Comparison of ENCODE assay signal across 13 cellular contexts in the genomic region with DNA sequence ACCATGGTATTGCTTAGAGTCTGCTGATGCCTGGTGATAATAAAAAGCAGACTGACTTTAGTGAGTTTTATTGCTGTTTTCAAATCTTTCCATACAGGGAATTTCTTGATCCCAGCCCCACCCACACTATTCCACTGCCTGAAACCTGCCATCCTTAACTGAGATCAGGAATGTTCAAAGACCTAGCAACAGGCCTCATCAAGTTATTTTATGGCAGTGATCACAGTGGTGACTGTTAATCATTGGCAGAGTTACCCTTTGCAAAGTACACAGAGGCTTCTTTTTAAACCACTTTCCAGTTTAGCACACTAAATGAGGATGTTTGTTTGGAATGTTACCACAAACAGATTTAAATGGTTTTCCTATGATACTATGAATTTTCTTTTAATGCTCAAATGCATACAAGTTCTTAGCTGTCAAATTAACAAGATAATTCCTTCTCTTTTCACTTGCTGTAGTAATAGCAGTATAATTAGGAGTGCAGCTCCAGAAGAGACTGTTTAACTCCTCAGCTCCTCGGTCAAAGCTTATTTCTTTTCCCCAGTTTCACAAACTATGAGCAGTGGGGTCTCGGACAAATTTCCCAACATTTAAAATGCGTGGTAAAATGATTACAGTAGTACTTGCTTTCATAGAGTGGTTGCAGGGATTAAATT.
DNase-seq lines count a peak whose midpoint lies in the region; ATAC-seq, FAIRE-seq and TF ChIP-seq lines count a peak whose summit lies in the region.
"Had no signal": no experiment of that assay in that cellular context is flagged by ENCODE, and none has a peak within 500 bp of the region (broad histone marks: within the 10 kb centered on the region; RNA-seq: fewer than 3 reads in every experiment).

No MANE protein-coding gene starts in this region.

- peak overlapping the region; percentile 47 for H3K4me3 Mint-ChIP-seq in type B pancreatic cell
- H3K4me3 Mint-ChIP-seq: activated CD8-positive, alpha-beta T cell treated with anti-CD3 and anti-CD28 coated beads for 36 hours had no signal

- peak overlapping the region; percentile 64 for H3K27ac Mint-ChIP-seq in type B pancreatic cell
- H3K27ac Mint-ChIP-seq: activated CD8-positive, alpha-beta T cell treated with anti-CD3 and anti-CD28 coated beads for 36 hours had no signal

- FAIRE-seq in colon (lab: Jason Lieb, UNC) = peak; percentile 55
- FAIRE-seq: endothelial cell of umbilical vein had no signal

- H3K4me3 ChIP-seq in HFF-Myc (replicated peaks; ENCODE audit: low read depth, low read length) = no peak overlapping the region
- no peak overlapping the region for H3K4me3 ChIP-seq in lower lobe of right lung

- H3K4me1 Mint-ChIP-seq in type B pancreatic cell (ENCODE audit: unreplicated experiment) = peaks cover 20% of the 10 kb centered on the region

- ATAC-seq in lower lobe of right lung = peak; percentile 62 to 90
- ATAC-seq in SK-N-SH treated with all-trans-retinoic acid at 6 μM for 48 hours = no peak
- ATAC-seq in HG03342 (IDR thresholded peaks at IDR 0.05; ENCODE audit: unreplicated experiment) = no peak
- ATAC-seq: activated CD8-positive, alpha-beta T cell treated with anti-CD3 and anti-CD28 coated beads for 36 hours; stimulated activated naive CD8-positive, alpha-beta T cell treated with anti-CD3 and anti-CD28 coated beads, Interleukin-15, Interleukin-2, amounts not matched to agents 100 U/mL and 50 U/mL, for 24 hours had no signal

- no peaks in the 10 kb centered on the region for H3K27me3 ChIP-seq in lower lobe of right lung (ENCODE audit: low read depth)

- no peaks in the 10 kb centered on the region for H3K9me3 Mint-ChIP-seq in type B pancreatic cell
- H3K9me3 Mint-ChIP-seq: activated CD8-positive, alpha-beta T cell treated with anti-CD3 and anti-CD28 coated beads for 36 hours had no signal

- no peaks in the 10 kb centered on the region for H3K27me3 Mint-ChIP-seq in type B pancreatic cell

- no peak overlapping the region for H3K27ac ChIP-seq in lower lobe of right lung

- no peaks in the 10 kb centered on the region for H3K4me1 ChIP-seq in lower lobe of right lung

- no peaks in the 10 kb centered on the region for H3K36me3 Mint-ChIP-seq in type B pancreatic cell

- no peaks in the 10 kb centered on the region for H3K36me3 ChIP-seq in lower lobe of right lung

- intact Hi-C loops in lower lobe of right lung (cut with DNase I) = no loop called here

- DNase-seq in HFF-Myc (ENCODE audit: extremely low read depth, low read depth) (peak; percentile 21), lower lobe of right lung (no peak), type B pancreatic cell (ENCODE audit: extremely low spot score, unreplicated experiment) (no peak), NCI-H2227 (lab: John Stamatoyannopoulos, UW; ENCODE audit: unreplicated experiment) (no peak)
- DNase-seq: activated CD8-positive, alpha-beta T cell treated with anti-CD3 and anti-CD28 coated beads for 36 hours; activated gamma-delta T cell treated with Interleukin-2 at 50 U/mL for 16 hours; NCI-H1694; stimulated activated naive CD8-positive, alpha-beta T cell treated with anti-CD3 and anti-CD28 coated beads, Interleukin-15, Interleukin-2, amounts not matched to agents 100 U/mL and 50 U/mL, for 24 hours; T1000 had no signal

- H3K9me3 ChIP-seq in lower lobe of right lung = no peaks in the 10 kb centered on the region

- TF ChIP-seq CTCF in HFF-Myc (IDR thresholded peaks at IDR 0.05; ENCODE audit: low read depth, low read length, missing control alignments) (no peak), lower lobe of right lung (IDR thresholded peaks at IDR 0.05) (no peak), type B pancreatic cell (conservative IDR thresholded peaks at IDR 0.05) (no peak)

TF ChIP-seq in SK-N-SH treated with all-trans-retinoic acid at 6 μM for 48 hours, 23 proteins besides CTCF, POLR2A, EP300 and RAD21:
- no peak for TF ChIP-seq GLIS3 (CRISPR knock-in tag; IDR thresholded peaks at IDR 0.05)
- no peak for TF ChIP-seq ZNF8 (CRISPR knock-in tag; IDR thresholded peaks at IDR 0.05)
- TF ChIP-seq ISL1 (CRISPR knock-in tag; IDR thresholded peaks at IDR 0.05) = no peak
- TF ChIP-seq, protein P1, sequence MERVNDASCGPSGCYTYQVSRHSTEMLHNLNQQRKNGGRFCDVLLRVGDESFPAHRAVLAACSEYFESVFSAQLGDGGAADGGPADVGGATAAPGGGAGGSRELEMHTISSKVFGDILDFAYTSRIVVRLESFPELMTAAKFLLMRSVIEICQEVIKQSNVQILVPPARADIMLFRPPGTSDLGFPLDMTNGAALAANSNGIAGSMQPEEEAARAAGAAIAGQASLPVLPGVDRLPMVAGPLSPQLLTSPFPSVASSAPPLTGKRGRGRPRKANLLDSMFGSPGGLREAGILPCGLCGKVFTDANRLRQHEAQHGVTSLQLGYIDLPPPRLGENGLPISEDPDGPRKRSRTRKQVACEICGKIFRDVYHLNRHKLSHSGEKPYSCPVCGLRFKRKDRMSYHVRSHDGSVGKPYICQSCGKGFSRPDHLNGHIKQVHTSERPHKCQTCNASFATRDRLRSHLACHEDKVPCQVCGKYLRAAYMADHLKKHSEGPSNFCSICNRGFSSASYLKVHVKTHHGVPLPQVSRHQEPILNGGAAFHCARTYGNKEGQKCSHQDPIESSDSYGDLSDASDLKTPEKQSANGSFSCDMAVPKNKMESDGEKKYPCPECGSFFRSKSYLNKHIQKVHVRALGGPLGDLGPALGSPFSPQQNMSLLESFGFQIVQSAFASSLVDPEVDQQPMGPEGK (CRISPR knock-in tag; IDR thresholded peaks at IDR 0.05; ENCODE audit: borderline replicate concordance) = no peak
- TF ChIP-seq, protein P2, sequence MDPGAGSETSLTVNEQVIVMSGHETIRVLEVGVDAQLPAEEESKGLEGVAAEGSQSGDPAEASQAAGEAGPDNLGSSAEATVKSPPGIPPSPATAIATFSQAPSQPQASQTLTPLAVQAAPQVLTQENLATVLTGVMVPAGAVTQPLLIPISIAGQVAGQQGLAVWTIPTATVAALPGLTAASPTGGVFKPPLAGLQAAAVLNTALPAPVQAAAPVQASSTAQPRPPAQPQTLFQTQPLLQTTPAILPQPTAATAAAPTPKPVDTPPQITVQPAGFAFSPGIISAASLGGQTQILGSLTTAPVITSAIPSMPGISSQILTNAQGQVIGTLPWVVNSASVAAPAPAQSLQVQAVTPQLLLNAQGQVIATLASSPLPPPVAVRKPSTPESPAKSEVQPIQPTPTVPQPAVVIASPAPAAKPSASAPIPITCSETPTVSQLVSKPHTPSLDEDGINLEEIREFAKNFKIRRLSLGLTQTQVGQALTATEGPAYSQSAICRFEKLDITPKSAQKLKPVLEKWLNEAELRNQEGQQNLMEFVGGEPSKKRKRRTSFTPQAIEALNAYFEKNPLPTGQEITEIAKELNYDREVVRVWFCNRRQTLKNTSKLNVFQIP (CRISPR knock-in tag; IDR thresholded peaks at IDR 0.05; ENCODE audit: borderline replicate concordance, low read depth) = no peak
- TF ChIP-seq, protein P3, sequence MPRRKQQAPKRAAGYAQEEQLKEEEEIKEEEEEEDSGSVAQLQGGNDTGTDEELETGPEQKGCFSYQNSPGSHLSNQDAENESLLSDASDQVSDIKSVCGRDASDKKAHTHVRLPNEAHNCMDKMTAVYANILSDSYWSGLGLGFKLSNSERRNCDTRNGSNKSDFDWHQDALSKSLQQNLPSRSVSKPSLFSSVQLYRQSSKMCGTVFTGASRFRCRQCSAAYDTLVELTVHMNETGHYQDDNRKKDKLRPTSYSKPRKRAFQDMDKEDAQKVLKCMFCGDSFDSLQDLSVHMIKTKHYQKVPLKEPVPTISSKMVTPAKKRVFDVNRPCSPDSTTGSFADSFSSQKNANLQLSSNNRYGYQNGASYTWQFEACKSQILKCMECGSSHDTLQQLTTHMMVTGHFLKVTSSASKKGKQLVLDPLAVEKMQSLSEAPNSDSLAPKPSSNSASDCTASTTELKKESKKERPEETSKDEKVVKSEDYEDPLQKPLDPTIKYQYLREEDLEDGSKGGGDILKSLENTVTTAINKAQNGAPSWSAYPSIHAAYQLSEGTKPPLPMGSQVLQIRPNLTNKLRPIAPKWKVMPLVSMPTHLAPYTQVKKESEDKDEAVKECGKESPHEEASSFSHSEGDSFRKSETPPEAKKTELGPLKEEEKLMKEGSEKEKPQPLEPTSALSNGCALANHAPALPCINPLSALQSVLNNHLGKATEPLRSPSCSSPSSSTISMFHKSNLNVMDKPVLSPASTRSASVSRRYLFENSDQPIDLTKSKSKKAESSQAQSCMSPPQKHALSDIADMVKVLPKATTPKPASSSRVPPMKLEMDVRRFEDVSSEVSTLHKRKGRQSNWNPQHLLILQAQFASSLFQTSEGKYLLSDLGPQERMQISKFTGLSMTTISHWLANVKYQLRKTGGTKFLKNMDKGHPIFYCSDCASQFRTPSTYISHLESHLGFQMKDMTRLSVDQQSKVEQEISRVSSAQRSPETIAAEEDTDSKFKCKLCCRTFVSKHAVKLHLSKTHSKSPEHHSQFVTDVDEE (CRISPR knock-in tag; IDR thresholded peaks at IDR 0.05) = no peak

Comparison
In these comparisons a context has a peak if more than half of its experiments do, and no peak if none do; other contexts are left out.
1. ATAC-seq: peak in lower lobe of right lung (2 of 2); none in SK-N-SH treated with all-trans-retinoic acid at 6 μM for 48 hours (single experiment) and HG03342 (single experiment).